In genomic region chr1:150092180-150092791, GRCh38 we compare ENCODE assay signal across 26 cellular contexts. TPM values are rescaled to one million over a fixed set of nuclear protein-coding genes. Genes with fewer than 3 reads are reported as not detected.
DNase-seq lines count a peak whose midpoint lies in the region; ATAC-seq and TF ChIP-seq lines count a peak whose summit lies in the region.
"Had no signal": no experiment of that assay in that cellular context is flagged by ENCODE, and none has a peak within 500 bp of the region (broad histone marks: within the 10 kb centered on the region; RNA-seq: fewer than 3 reads in every experiment).

No MANE protein-coding gene starts in this region.

- H3K4me2 ChIP-seq in osteoblast (ENCODE audit: insufficient read depth, low read length): no peak overlapping the region

- H3K4me1 ChIP-seq in left ventricle myocardium inferior (peaks cover 33% of the 10 kb centered on the region), osteoblast (ENCODE audit: insufficient read depth, low read length) (no peaks in the 10 kb centered on the region)
- H3K4me1 ChIP-seq: breast epithelium, Caco-2, colonic mucosa had no signal

- H3K27me3 Mint-ChIP-seq in T-helper 17 cell: no peaks in the 10 kb centered on the region
- H3K27me3 Mint-ChIP-seq: effector memory CD8-positive, alpha-beta T cell; type B pancreatic cell had no signal

- intact Hi-C loops in left ventricle myocardium inferior (cut with micrococcal nuclease) (no loop called here), left cardiac atrium (cut with DNase I) (no loop called here)

- no peak for DNase-seq in left ventricle myocardium inferior
- no peak for DNase-seq in left cardiac atrium
- DNase-seq in ELR (ENCODE audit: low read depth): peak; percentile 8
- no peak for DNase-seq in T-helper 17 cell
- DNase-seq in osteoblast (ENCODE audit: insufficient read length, low spot score, missing footprints): peak; percentile 29
- no peak for DNase-seq in NCI-H2227 (lab: John Stamatoyannopoulos, UW; ENCODE audit: unreplicated experiment)
- no peak for DNase-seq in NCI-H1436 treated with DMSO at 0.1 percent for 48 hours (lab: John Stamatoyannopoulos, UW)
- DNase-seq: activated effector memory CD4-positive, alpha-beta T cell treated with Interleukin-2 at 50 U/mL for 16 hours; amygdala; Caco-2; colonic mucosa; effector memory CD8-positive, alpha-beta T cell; foreskin melanocyte; mesendoderm; NCI-H1092 treated with DMSO at 0.1 percent for 48 hours; NCI-H1930; occipital lobe; T-helper 9 cell had no signal

- ATAC-seq in left cardiac atrium (no peak), T-helper 17 cell (no peak)
- ATAC-seq: effector memory CD8-positive, alpha-beta T cell; HepG2; SK-N-SH treated with all-trans-retinoic acid at 6 μM for 48 hours; WTC11 had no signal

- peak overlapping the region; percentile 47 for H3K27ac Mint-ChIP-seq in T-helper 17 cell
- H3K27ac Mint-ChIP-seq: type B pancreatic cell, WTC11 had no signal

- TF ChIP-seq CTCF in left ventricle myocardium inferior (IDR thresholded peaks at IDR 0.05; ENCODE audit: borderline replicate concordance) (no peak), osteoblast (IDR thresholded peaks at IDR 0.05; ENCODE audit: extremely low read depth, low read depth, low read length) (no peak)

- peaks cover 8% of the 10 kb centered on the region for H3K36me3 Mint-ChIP-seq in T-helper 17 cell (ENCODE audit: low read depth)
- H3K36me3 Mint-ChIP-seq: WTC11 had no signal

- H3K9me3 ChIP-seq in left ventricle myocardium inferior (replicated peaks): no peaks in the 10 kb centered on the region
- no peaks in the 10 kb centered on the region for H3K9me3 ChIP-seq in T-helper 17 cell (ENCODE audit: control insufficient read depth, low read length, poor library complexity, severe bottlenecking)
- H3K9me3 ChIP-seq in osteoblast (ENCODE audit: low read depth, low read length): no peaks in the 10 kb centered on the region
- H3K9me3 ChIP-seq: breast epithelium, Caco-2, colonic mucosa, esophagus muscularis mucosa had no signal

- no peaks in the 10 kb centered on the region for H4K20me1 ChIP-seq in osteoblast (ENCODE audit: insufficient read depth, low read length)

- no peak overlapping the region for H2AFZ ChIP-seq in osteoblast (ENCODE audit: low read length)

- peaks cover 19% of the 10 kb centered on the region for H3K4me1 Mint-ChIP-seq in T-helper 17 cell
- H3K4me1 Mint-ChIP-seq: WTC11 had no signal

- H3K27ac ChIP-seq in left ventricle myocardium inferior (replicated peaks) (peak overlapping the region; percentile 14), osteoblast (ENCODE audit: low read depth, low read length) (no peak overlapping the region)
- H3K27ac ChIP-seq: breast epithelium, colonic mucosa, HL-60 had no signal

- H3K4me3 Mint-ChIP-seq in T-helper 17 cell: peak overlapping the region; percentile 45
- H3K4me3 Mint-ChIP-seq: effector memory CD8-positive, alpha-beta T cell; type B pancreatic cell; WTC11 had no signal

- H3K79me2 ChIP-seq in osteoblast (ENCODE audit: insufficient read depth, low read length): no peaks in the 10 kb centered on the region

- H3K27me3 ChIP-seq in left ventricle myocardium inferior (ENCODE audit: low read depth) (no peaks in the 10 kb centered on the region), osteoblast (ENCODE audit: insufficient read depth, low read length) (no peaks in the 10 kb centered on the region)
- H3K27me3 ChIP-seq: breast epithelium, colonic mucosa, esophagus muscularis mucosa had no signal

- H3K4me3 ChIP-seq in left ventricle myocardium inferior (no peak overlapping the region), osteoblast (ENCODE audit: insufficient read depth, low read length) (no peak overlapping the region)
- H3K4me3 ChIP-seq: breast epithelium, colonic mucosa, esophagus muscularis mucosa, skin epidermis had no signal

- H3K36me3 ChIP-seq in left ventricle myocardium inferior (peaks cover 85% of the 10 kb centered on the region), osteoblast (ENCODE audit: insufficient read depth, low read length) (peaks cover 43% of the 10 kb centered on the region)
- H3K36me3 ChIP-seq: breast epithelium, colonic mucosa had no signal

RNA-seq across cellular contexts. Expression of gene VPS45, which starts 24.7 kb away (rescaled TPM):
- total RNA-seq in left ventricle myocardium inferior (54.4 TPM), left cardiac atrium (10 to 100 TPM; 39.3 to 40.2 TPM), T-helper 17 cell (10 to 100 TPM; 17.5 to 18.4 TPM), osteoblast (36.9 and 42.1 TPM in 2 replicates)

RNA-seq across cellular contexts. Expression of gene PLEKHO1, which starts 57.4 kb away (rescaled TPM):
- 49.4 TPM for total RNA-seq in left ventricle myocardium inferior
- total RNA-seq in left cardiac atrium: 10 to 100 TPM; 30.2 to 42.8 TPM
- total RNA-seq in T-helper 17 cell: 100 to 1,000 TPM in 1 of 2 donors, 10 to 100 TPM in 1; 71.4 to 124 TPM
- total RNA-seq in osteoblast: 74.2 and 80.2 TPM in 2 replicates

Comparison
In these comparisons a context has a peak if more than half of its experiments do, and no peak if none do; other contexts are left out.
1. DNase-seq: peak in ELR (single experiment) and osteoblast (single experiment); none in left ventricle myocardium inferior (single experiment), left cardiac atrium (single experiment), T-helper 17 cell (0 of 3), NCI-H2227 (single experiment) and NCI-H1436 treated with DMSO at 0.1 percent for 48 hours (single experiment).